Comparison of ENCODE assay signal across 4 cellular contexts in the genomic region with DNA sequence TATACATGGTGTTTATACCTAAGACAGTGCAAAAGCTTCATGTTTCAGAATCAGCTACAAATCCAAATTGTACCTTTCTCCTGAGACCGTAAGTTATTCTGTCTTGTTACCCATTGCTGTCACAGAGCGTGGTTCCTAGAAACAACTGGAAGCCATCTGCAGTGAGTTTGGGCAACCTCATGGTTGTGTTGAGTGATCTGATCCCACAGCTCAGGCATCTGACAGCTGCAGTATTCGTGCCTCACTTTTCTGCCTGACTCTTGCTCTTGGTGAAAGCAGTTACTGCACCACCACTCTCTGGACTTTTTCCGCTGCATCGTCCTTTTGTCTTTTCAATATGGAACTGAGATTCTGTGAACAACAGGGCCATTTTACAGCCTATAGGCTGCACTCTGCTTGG.
"Had no signal": no experiment of that assay in that cellular context is flagged by ENCODE, and none has a peak within 500 bp of the region (broad histone marks: within the 10 kb centered on the region; RNA-seq: fewer than 3 reads in every experiment).

No MANE protein-coding gene starts in this region.

- H3K9me3 Mint-ChIP-seq: GM23338, H9 had no signal

- DNase-seq: H9, HCEC 1CT, IMR-90 had no signal

- H3K4me3 ChIP-seq: GM23338 had no signal

- H3K4me2 ChIP-seq: GM23338 had no signal

- H2AFZ ChIP-seq: GM23338 had no signal

- H3K27ac Mint-ChIP-seq: GM23338, H9 had no signal

- H3K4me3 Mint-ChIP-seq: GM23338, H9 had no signal

- H3K4me1 Mint-ChIP-seq: GM23338, H9 had no signal
